ENCODE assay signal across 8 cellular contexts in the genomic region with DNA sequence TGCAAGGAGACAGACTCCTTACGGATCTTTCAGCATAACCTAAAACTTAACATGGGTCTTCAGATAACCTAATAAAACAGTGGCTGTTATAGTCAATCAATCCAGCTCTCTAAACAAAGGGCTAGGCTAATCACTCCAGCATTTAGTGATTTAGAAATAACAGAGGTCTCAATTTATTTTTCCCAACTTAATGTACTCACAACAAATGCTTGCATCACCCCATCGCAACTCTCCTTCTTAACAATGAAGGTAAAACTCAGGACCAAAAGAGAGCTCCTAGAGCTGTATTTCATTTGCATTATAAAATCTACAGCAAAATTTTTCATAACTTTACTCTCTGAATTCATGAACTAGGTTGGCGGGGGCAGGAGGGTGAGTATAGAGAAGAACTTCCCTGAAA. TPM values are rescaled to one million over a fixed set of nuclear protein-coding genes. Genes with fewer than 3 reads are reported as not detected.
DNase-seq lines count a peak whose midpoint lies in the region; ATAC-seq and TF ChIP-seq lines count a peak whose summit lies in the region.

No MANE protein-coding gene starts in this region.

- H3K4me3 Mint-ChIP-seq in WTC11: peak overlapping the region; percentile 92
- H3K4me3 Mint-ChIP-seq in glutamatergic neuron (ENCODE audit: unreplicated experiment): peak overlapping the region; percentile 81
- H3K4me3 Mint-ChIP-seq in stimulated activated effector memory CD8-positive, alpha-beta T cell treated with anti-CD3 and anti-CD28 coated beads, Interleukin-12 subunit alpha, Interleukin-12 subunit beta, amount 100 ng/mL, for 72 hours: peak overlapping the region; percentile 96

- peak overlapping the region; percentile 20; the same call in 1 of the 2 replicates for H3K27ac Mint-ChIP-seq in WTC11
- H3K27ac Mint-ChIP-seq in glutamatergic neuron (ENCODE audit: unreplicated experiment): peak overlapping the region; percentile 40
- peak overlapping the region; percentile 98 for H3K27ac Mint-ChIP-seq in stimulated activated effector memory CD8-positive, alpha-beta T cell treated with anti-CD3 and anti-CD28 coated beads, Interleukin-12 subunit alpha, Interleukin-12 subunit beta, amount 100 ng/mL, for 72 hours

- no peaks in the 10 kb centered on the region for H3K36me3 Mint-ChIP-seq in WTC11
- H3K36me3 Mint-ChIP-seq in glutamatergic neuron (ENCODE audit: unreplicated experiment): no peaks in the 10 kb centered on the region
- H3K36me3 Mint-ChIP-seq in stimulated activated effector memory CD8-positive, alpha-beta T cell treated with anti-CD3 and anti-CD28 coated beads, Interleukin-12 subunit alpha, Interleukin-12 subunit beta, amount 100 ng/mL, for 72 hours: peaks cover 6% of the 10 kb centered on the region

- no peak for ATAC-seq in WTC11
- ATAC-seq in stimulated activated effector memory CD8-positive, alpha-beta T cell treated with anti-CD3 and anti-CD28 coated beads, Interleukin-12 subunit alpha, Interleukin-12 subunit beta, amount 100 ng/mL, for 72 hours: no peak
- ATAC-seq in GM21390 (IDR thresholded peaks at IDR 0.05; ENCODE audit: unreplicated experiment): no peak

- POLR2A ChIA-PET in WTC11 (lab: Charles Lee): interaction anchor here (1.0 kb wide), 1 partner anchor 8 kb away, joined by 3 read pairs; no protein-coding TSS in a partner anchor

- H3K27me3 Mint-ChIP-seq in WTC11 (ENCODE audit: low read depth) (peaks cover 13% of the 10 kb centered on the region), glutamatergic neuron (ENCODE audit: unreplicated experiment) (peaks cover 1% of the 10 kb centered on the region)

- H3K9me3 Mint-ChIP-seq in WTC11 (no peaks in the 10 kb centered on the region), glutamatergic neuron (ENCODE audit: unreplicated experiment) (peaks cover 7% of the 10 kb centered on the region)
- no peaks in the 10 kb centered on the region for H3K9me3 Mint-ChIP-seq in stimulated activated effector memory CD8-positive, alpha-beta T cell treated with anti-CD3 and anti-CD28 coated beads, Interleukin-12 subunit alpha, Interleukin-12 subunit beta, amount 100 ng/mL, for 72 hours

- no peak for TF ChIP-seq CTCF in WTC11 (IDR thresholded peaks at IDR 0.05)
- no peak for TF ChIP-seq CTCF in glutamatergic neuron (IDR thresholded peaks at IDR 0.05; ENCODE audit: partially characterized antibody, unreplicated experiment)

- peaks cover 34% of the 10 kb centered on the region for H3K4me1 Mint-ChIP-seq in WTC11
- H3K4me1 Mint-ChIP-seq in glutamatergic neuron (ENCODE audit: low read depth, unreplicated experiment): peaks cover 16% of the 10 kb centered on the region
- H3K4me1 Mint-ChIP-seq in stimulated activated effector memory CD8-positive, alpha-beta T cell treated with anti-CD3 and anti-CD28 coated beads, Interleukin-12 subunit alpha, Interleukin-12 subunit beta, amount 100 ng/mL, for 72 hours: peaks cover 46% of the 10 kb centered on the region

- CTCF ChIA-PET in WTC11 (lab: Charles Lee): no interaction called here

- DNase-seq in SIG-M5 treated with dmso at 0.1 percent for 504 hours (lab: John Stamatoyannopoulos, UW; ENCODE audit: unreplicated experiment): peak; percentile 26
- DNase-seq in SIG-M5 (lab: John Stamatoyannopoulos, UW): no peak
- DNase-seq in WTC11 (ENCODE audit: low spot score): no peak
- DNase-seq in glutamatergic neuron: no peak
- no peak for DNase-seq in stimulated activated effector memory CD8-positive, alpha-beta T cell treated with anti-CD3 and anti-CD28 coated beads, Interleukin-12 subunit alpha, Interleukin-12 subunit beta, amount 100 ng/mL, for 72 hours (ENCODE audit: low spot score in 2 of 2)
- no peak for DNase-seq in NCI-H1417 treated with DMSO at 0.1 percent for 48 hours (lab: John Stamatoyannopoulos, UW)
- no peak for DNase-seq in stimulated activated CD4-positive, alpha-beta T cell treated with anti-CD3 and anti-CD28 coated beads, Interleukin-2, amount 100 ng/mL, for 48 hours

TF ChIP-seq in WTC11, 78 proteins besides CTCF, POLR2A, EP300 and RAD21:
- TF ChIP-seq KAT7 (CRISPR knock-in tag; IDR thresholded peaks at IDR 0.05; ENCODE audit: borderline replicate concordance) (no peak), NFYB (CRISPR knock-in tag; conservative IDR thresholded peaks at IDR 0.05; ENCODE audit: low read depth) (no peak), ZNF416 (CRISPR knock-in tag; IDR thresholded peaks at IDR 0.05) (no peak), ZNF263 (CRISPR knock-in tag; IDR thresholded peaks at IDR 0.05; ENCODE audit: low read depth) (no peak), CREB1 (CRISPR knock-in tag; IDR thresholded peaks at IDR 0.05) (no peak), ZNF317 (CRISPR knock-in tag; IDR thresholded peaks at IDR 0.05; ENCODE audit: borderline replicate concordance, low read depth) (no peak), MYBL2 (CRISPR knock-in tag; IDR thresholded peaks at IDR 0.05) (no peak), CBFB (CRISPR knock-in tag; IDR thresholded peaks at IDR 0.05; ENCODE audit: low read depth) (no peak)
- TF ChIP-seq, protein P1, sequence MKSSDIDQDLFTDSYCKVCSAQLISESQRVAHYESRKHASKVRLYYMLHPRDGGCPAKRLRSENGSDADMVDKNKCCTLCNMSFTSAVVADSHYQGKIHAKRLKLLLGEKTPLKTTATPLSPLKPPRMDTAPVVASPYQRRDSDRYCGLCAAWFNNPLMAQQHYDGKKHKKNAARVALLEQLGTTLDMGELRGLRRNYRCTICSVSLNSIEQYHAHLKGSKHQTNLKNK (CRISPR knock-in tag; IDR thresholded peaks at IDR 0.05): no peak
- TF ChIP-seq, protein P2, sequence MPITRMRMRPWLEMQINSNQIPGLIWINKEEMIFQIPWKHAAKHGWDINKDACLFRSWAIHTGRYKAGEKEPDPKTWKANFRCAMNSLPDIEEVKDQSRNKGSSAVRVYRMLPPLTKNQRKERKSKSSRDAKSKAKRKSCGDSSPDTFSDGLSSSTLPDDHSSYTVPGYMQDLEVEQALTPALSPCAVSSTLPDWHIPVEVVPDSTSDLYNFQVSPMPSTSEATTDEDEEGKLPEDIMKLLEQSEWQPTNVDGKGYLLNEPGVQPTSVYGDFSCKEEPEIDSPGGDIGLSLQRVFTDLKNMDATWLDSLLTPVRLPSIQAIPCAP (CRISPR knock-in tag; IDR thresholded peaks at IDR 0.05): no peak
- TF ChIP-seq, protein P3, sequence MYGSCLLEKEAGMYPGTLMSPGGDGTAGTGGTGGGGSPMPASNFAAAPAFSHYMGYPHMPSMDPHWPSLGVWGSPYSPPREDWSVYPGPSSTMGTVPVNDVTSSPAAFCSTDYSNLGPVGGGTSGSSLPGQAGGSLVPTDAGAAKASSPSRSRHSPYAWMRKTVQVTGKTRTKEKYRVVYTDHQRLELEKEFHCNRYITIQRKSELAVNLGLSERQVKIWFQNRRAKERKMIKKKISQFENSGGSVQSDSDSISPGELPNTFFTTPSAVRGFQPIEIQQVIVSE (CRISPR knock-in tag; IDR thresholded peaks at IDR 0.05; ENCODE audit: borderline replicate concordance): no peak
- TF ChIP-seq, protein P4, sequence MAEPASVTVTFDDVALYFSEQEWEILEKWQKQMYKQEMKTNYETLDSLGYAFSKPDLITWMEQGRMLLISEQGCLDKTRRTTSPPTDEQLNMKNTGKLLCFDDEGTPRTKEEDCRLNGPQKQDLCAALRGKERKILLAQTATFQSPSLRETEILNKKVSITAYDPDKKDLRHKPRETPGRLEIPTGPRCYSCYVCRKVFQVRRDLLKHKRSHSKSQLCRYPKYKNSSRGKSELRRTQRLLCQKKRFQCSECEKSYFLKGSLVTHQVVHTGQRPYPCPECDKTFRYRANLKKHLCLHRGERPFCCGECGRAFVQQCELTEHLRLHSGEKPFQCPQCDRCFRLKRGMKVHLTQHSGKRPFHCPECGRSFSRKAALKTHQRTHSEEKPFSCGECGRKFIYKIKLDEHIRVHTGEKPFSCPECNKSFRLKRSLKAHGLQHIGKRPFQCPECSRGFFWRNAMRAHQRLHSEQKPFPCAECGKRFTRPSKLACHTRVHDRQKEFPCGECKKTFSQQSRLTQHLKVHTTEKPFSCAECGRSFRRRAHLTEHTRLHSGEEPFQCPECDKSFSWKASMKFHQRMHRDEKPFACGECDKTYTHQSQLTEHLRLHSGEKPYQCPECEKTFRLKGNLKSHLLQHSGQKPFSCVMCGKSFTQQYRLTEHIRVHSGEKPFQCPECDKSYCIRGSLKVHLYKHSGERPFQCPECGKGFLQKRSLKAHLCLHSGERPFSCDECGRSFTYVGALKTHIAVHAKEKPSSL (CRISPR knock-in tag; conservative IDR thresholded peaks at IDR 0.05): no peak
- TF ChIP-seq, protein P5, sequence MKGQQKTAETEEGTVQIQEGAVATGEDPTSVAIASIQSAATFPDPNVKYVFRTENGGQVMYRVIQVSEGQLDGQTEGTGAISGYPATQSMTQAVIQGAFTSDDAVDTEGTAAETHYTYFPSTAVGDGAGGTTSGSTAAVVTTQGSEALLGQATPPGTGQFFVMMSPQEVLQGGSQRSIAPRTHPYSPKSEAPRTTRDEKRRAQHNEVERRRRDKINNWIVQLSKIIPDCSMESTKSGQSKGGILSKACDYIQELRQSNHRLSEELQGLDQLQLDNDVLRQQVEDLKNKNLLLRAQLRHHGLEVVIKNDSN (CRISPR knock-in tag; IDR thresholded peaks at IDR 0.05): no peak

RNA-seq across cellular contexts. Expression of a gene that starts 1.1 kb away (rescaled TPM):
- total RNA-seq in WTC11 (2021): 11.8 to 13.2 TPM (median 12.7 TPM) in 3 replicates
- 10.9 TPM for total RNA-seq in glutamatergic neuron (ENCODE audit: unreplicated experiment)

RNA-seq across cellular contexts. Expression of a gene that starts 25.5 kb away (rescaled TPM):
- total RNA-seq in WTC11 (2021): 26.9 to 30.9 TPM (median 28.7 TPM) in 3 replicates
- 35.2 TPM for total RNA-seq in glutamatergic neuron (ENCODE audit: unreplicated experiment)

Comparison
In these comparisons a context has a peak if more than half of its experiments do, and no peak if none do; other contexts are left out.
1. H3K27ac Mint-ChIP-seq: peak in every context shown above with its lines; median percentile 98 in stimulated activated effector memory CD8-positive, alpha-beta T cell treated with anti-CD3 and anti-CD28 coated beads, Interleukin-12 subunit alpha, Interleukin-12 subunit beta, amount 100 ng/mL, for 72 hours; 40 in glutamatergic neuron; 20 in WTC11.